In genomic region chr6:20924094-20924493, GRCh38 we compare ENCODE assay signal across 6 cellular contexts.
A peak's percentile ranks its signal among the peaks of the same experiment; 100 is the strongest.
DNase-seq lines count a peak whose midpoint lies in the region; ATAC-seq, FAIRE-seq and TF ChIP-seq lines count a peak whose summit lies in the region.
"Not testable (repeated sequence)": the region's sequence is repeated elsewhere in the genome, so short reads cannot be mapped to it uniquely, and the experiment has no call there.

No MANE protein-coding gene starts in this region.

- H3K4me2 ChIP-seq in hepatocyte, result peak overlapping the region; percentile 22

- TF ChIP-seq CTCF in hepatocyte (IDR thresholded peaks at IDR 0.05; ENCODE audit: poor library complexity); nephron (IDR thresholded peaks at IDR 0.05; ENCODE audit: unreplicated experiment in 3 of 3): not testable (repeated sequence)

- not testable (repeated sequence) for H3K4me3 ChIP-seq in hepatocyte

- not testable (repeated sequence) for H3K9me2 ChIP-seq in hepatocyte (replicated peaks; ENCODE audit: insufficient read depth)

- not testable (repeated sequence) for H3K27me3 Mint-ChIP-seq in nephron (ENCODE audit: low read depth)

- FAIRE-seq in GM18507 (lab: Jason Lieb, UNC), result peak; percentile 62

- H3K36me3 Mint-ChIP-seq in nephron (ENCODE audit: low read depth), result not testable (repeated sequence)

- 72% methylated on average over 3 of the region's 3 CpGs for WGBS in hepatocyte (ENCODE audit: low lambda C conversion rate, missing lambda C conversion rate)

- not testable (repeated sequence) for H3K4me1 ChIP-seq in hepatocyte (ENCODE audit: insufficient read depth)

- not testable (repeated sequence) for H4K20me1 ChIP-seq in hepatocyte (ENCODE audit: insufficient read depth, poor library complexity, severe bottlenecking)

- ATAC-seq in GM19324 (IDR thresholded peaks at IDR 0.05; ENCODE audit: low FRiP score, unreplicated experiment) (peak; percentile 52), HG02852 (IDR thresholded peaks at IDR 0.05; ENCODE audit: unreplicated experiment) (peak; percentile 33), HG03354 (IDR thresholded peaks at IDR 0.05; ENCODE audit: poor library complexity, severe bottlenecking, unreplicated experiment) (peak; percentile 41)

- H3K4me3 Mint-ChIP-seq in nephron, result not testable (repeated sequence)

- H3K27me3 ChIP-seq in hepatocyte, result not testable (repeated sequence)

- H3K9me3 Mint-ChIP-seq in nephron, result not testable (repeated sequence)

- not testable (repeated sequence) for H2AFZ ChIP-seq in hepatocyte

- H3K36me3 ChIP-seq in hepatocyte (replicated peaks; ENCODE audit: insufficient read depth, low read depth), result not testable (repeated sequence)

- DNase-seq in GM18507 (ENCODE audit: extremely low spot score, insufficient read length, low read depth), result not testable (repeated sequence)
- DNase-seq in hepatocyte (ENCODE audit: low spot score), result peak; percentile 10

- peak overlapping the region in 2 of 3 experiments; percentile 54 to 88 for H3K27ac Mint-ChIP-seq in nephron

- peak overlapping the region; percentile 43 for H3K27ac ChIP-seq in hepatocyte

- not testable (repeated sequence) for H3K9me3 ChIP-seq in hepatocyte (ENCODE audit: low read depth)

- H3K4me1 Mint-ChIP-seq in nephron, result peaks cover 17% of the 10 kb centered on the region

- not testable (repeated sequence) for H3K79me2 ChIP-seq in hepatocyte
